Comparison of ENCODE assay signal across 20 cellular contexts in genomic region chr16:80231118-80231515, GRCh38.
DNase-seq lines count a peak whose midpoint lies in the region; ATAC-seq and TF ChIP-seq lines count a peak whose summit lies in the region.
"Had no signal": no experiment of that assay in that cellular context is flagged by ENCODE, and none has a peak within 500 bp of the region (broad histone marks: within the 10 kb centered on the region; RNA-seq: fewer than 3 reads in every experiment).

No MANE protein-coding gene starts in this region.

- H2AFZ ChIP-seq in GM23248, result peak overlapping the region; percentile 45

- H4K20me1 ChIP-seq in GM23248 (ENCODE audit: insufficient read depth), result no peaks in the 10 kb centered on the region

- intact Hi-C loops in tibial artery (cut with DNase I; ENCODE audit: low total_unique reads), result no loop called here

- H3K27ac ChIP-seq in GM23248 (peak overlapping the region; percentile 65), tibial artery (no peak overlapping the region)
- H3K27ac ChIP-seq: cardiac muscle cell, left lung, transverse colon had no signal

- no peak for ATAC-seq in HG03565 (IDR thresholded peaks at IDR 0.05; ENCODE audit: unreplicated experiment)
- no peak for ATAC-seq in GM18858 (IDR thresholded peaks at IDR 0.05; ENCODE audit: unreplicated experiment)

- H3K9ac ChIP-seq in GM23248, result no peak overlapping the region

- H3K9me2 ChIP-seq in GM23248 (ENCODE audit: insufficient read depth), result no peaks in the 10 kb centered on the region

- H3K4me3 ChIP-seq in GM23248 (no peak overlapping the region), fibroblast of the aortic adventitia (ENCODE audit: low read depth, low read length) (no peak overlapping the region), tibial artery (no peak overlapping the region)
- H3K4me3 ChIP-seq: cardiac muscle cell, left lung, skin epidermis, transverse colon had no signal

- H3K4me1 ChIP-seq in GM23248 (ENCODE audit: insufficient read depth), result peaks cover 33% of the 10 kb centered on the region
- H3K4me1 ChIP-seq in tibial artery, result peaks cover 0 to 26% (median 4%) of the 10 kb centered on the region in 4 donors
- H3K4me1 ChIP-seq: Caco-2, left lung, transverse colon had no signal

- peaks cover 5% of the 10 kb centered on the region for H3K9me3 ChIP-seq in GM23248 (ENCODE audit: low read depth)
- H3K9me3 ChIP-seq in tibial artery, result peaks cover 0 to 8% (median 7%) of the 10 kb centered on the region in 3 donors

- H3K4me2 ChIP-seq in GM23248 (ENCODE audit: unreplicated experiment), result peak overlapping the region; percentile 48

- no peak for TF ChIP-seq CTCF in fibroblast of the aortic adventitia (IDR thresholded peaks at IDR 0.05; ENCODE audit: insufficient read depth, low read length)
- no peak for TF ChIP-seq CTCF in tibial artery (IDR thresholded peaks at IDR 0.05)

- in situ Hi-C loops in GM23248 (cut with MboI), result no loop called here

- DNase-seq in GM23248, result peak; percentile 50
- peak; percentile 49 for DNase-seq in astrocyte of the hippocampus (ENCODE audit: low read depth, low spot score)
- DNase-seq in fibroblast of the aortic adventitia (ENCODE audit: low read depth), result peak; percentile 42
- peak; percentile 70 for DNase-seq in stromal cell of bone marrow (ENCODE audit: low read depth)
- DNase-seq in tibial artery, result no peak
- DNase-seq: activated effector memory CD4-positive, alpha-beta T cell treated with Interleukin-2 at 50 U/mL for 16 hours; Caco-2; dermis blood vessel endothelial cell; erythroblast; head of caudate nucleus; left lung; midbrain; nephron progenitor cell; posterior cingulate gyrus; SHP77; transverse colon had no signal

- peaks cover 20% of the 10 kb centered on the region for H3F3A ChIP-seq in GM23248 (ENCODE audit: insufficient read depth)

- no peaks in the 10 kb centered on the region for H3K79me2 ChIP-seq in GM23248 (ENCODE audit: insufficient read depth)

- no peaks in the 10 kb centered on the region for H3K36me3 ChIP-seq in GM23248 (ENCODE audit: low read depth)
- H3K36me3 ChIP-seq in tibial artery, result no peaks in the 10 kb centered on the region
- H3K36me3 ChIP-seq: cardiac muscle cell, left lung, transverse colon had no signal

- no peaks in the 10 kb centered on the region for H3K27me3 ChIP-seq in GM23248 (replicated peaks; ENCODE audit: insufficient read depth)
- H3K27me3 ChIP-seq in tibial artery, result no peaks in the 10 kb centered on the region
- H3K27me3 ChIP-seq: left lung, transverse colon had no signal

Comparison
In these comparisons a context has a peak if more than half of its experiments do, and no peak if none do; other contexts are left out.
1. DNase-seq: peak in GM23248 (single experiment), astrocyte of the hippocampus (single experiment), fibroblast of the aortic adventitia (single experiment) and stromal cell of bone marrow (single experiment); none in tibial artery (0 of 2).